Comparison of ENCODE assay signal across 8 cellular contexts in the genomic region with DNA sequence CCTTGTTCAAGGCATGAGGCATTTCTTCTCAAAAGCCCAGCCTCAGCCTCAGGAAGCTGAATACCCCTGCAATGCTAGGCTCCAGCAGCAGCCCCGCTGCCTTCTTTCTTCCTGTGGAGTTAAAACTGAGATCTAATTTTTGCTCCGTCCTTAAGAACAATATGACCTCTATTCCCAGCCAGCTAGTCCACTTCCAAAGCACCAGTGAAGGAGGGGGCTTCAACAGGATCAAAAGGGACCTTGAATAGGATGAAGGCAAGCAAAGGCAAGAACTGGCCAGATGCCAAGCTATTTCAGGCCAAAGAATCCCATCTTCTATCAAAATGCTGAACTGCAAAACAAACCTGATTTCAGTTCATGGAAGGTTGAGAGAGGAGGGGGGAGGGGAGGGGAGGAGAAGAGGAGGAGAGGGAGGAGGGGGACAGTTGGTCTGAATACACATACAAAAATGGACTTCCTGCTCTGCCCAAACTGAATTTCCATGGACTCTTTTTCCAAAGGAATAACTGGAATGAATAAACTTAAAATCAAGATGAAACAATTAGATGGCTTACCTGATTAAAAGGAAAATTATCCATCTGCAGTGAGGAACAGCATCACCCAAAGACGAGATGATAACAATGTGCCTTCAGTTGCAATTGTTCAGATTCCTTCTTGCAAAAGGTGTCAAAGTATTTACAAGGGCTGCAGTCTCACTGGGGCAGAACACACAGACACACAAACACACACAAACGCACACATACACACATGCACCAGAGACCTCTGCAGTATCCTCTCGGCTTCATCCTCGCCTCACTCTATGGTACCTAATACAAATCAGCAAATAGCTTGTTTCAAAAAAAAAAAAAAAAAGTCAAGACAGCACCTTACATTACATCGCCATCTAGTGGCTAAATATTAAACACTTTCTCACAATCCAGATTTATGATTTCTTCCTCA. TPM values are rescaled to one million over a fixed set of nuclear protein-coding genes. Genes with fewer than 3 reads are reported as not detected.
DNase-seq lines count a peak whose midpoint lies in the region; ATAC-seq, FAIRE-seq and TF ChIP-seq lines count a peak whose summit lies in the region.

A gene (minus strand): TSS at position 804 of the 939 bp plus-strand sequence. CDS start 54,399 bp downstream, outside the sequence.

- peak; percentile 56 for ATAC-seq in WTC11
- ATAC-seq in heart right ventricle, result no peak
- ATAC-seq in HG03175 (IDR thresholded peaks at IDR 0.05; ENCODE audit: unreplicated experiment), result no peak
- ATAC-seq in GM19328 (IDR thresholded peaks at IDR 0.05; ENCODE audit: unreplicated experiment), result no peak

- H3K9ac ChIP-seq in GM23248, result no peak within 1 kb of the TSS

- peaks cover 34% of the 10 kb centered on the region for H3K4me1 Mint-ChIP-seq in WTC11

- H4K20me1 ChIP-seq in GM23248 (ENCODE audit: insufficient read depth), result no peaks in the 10 kb centered on the region

- H3K27ac ChIP-seq in GM23248 (no peak within 1 kb of the TSS), heart right ventricle (no peak within 1 kb of the TSS), small intestine (ENCODE audit: low read depth in 1 of 2, low read length in 1 of 2) (no peak within 1 kb of the TSS)

- no peak within 1 kb of the TSS for H2AFZ ChIP-seq in GM23248

- H3K4me2 ChIP-seq in GM23248 (ENCODE audit: unreplicated experiment), result no peak within 1 kb of the TSS

- no peaks in the 10 kb centered on the region; the same call in 1 of the 2 replicates for H3K27me3 ChIP-seq in GM23248 (replicated peaks; ENCODE audit: insufficient read depth)
- peaks cover 0 to 38% (median 11%) of the 10 kb centered on the region in 7 donors for H3K27me3 ChIP-seq in heart right ventricle
- no peaks in the 10 kb centered on the region for H3K27me3 ChIP-seq in small intestine (ENCODE audit: control insufficient read depth in 2 of 2, insufficient read depth in 2 of 2, low read length in 2 of 2)

- H3K4me3 ChIP-seq in GM23248, result no peak within 1 kb of the TSS
- no peak within 1 kb of the TSS for H3K4me3 ChIP-seq in heart right ventricle
- no peak within 1 kb of the TSS for H3K4me3 ChIP-seq in small intestine (ENCODE audit: low read depth in 1 of 2, low read length in 2 of 2)

- H3F3A ChIP-seq in GM23248 (ENCODE audit: insufficient read depth), result no peaks in the 10 kb centered on the region

- H3K9me3 ChIP-seq in GM23248 (ENCODE audit: low read depth), result no peaks in the 10 kb centered on the region
- H3K9me3 ChIP-seq in heart right ventricle, result no peaks in the 10 kb centered on the region
- H3K9me3 ChIP-seq in small intestine (ENCODE audit: control insufficient read depth, low read depth), result no peaks in the 10 kb centered on the region

- WGBS in GM23248 (ENCODE audit: low coverage in 1 of 2, low lambda C conversion rate in 2 of 2, missing lambda C conversion rate in 2 of 2), 2 experiments, result 21 to 22% methylated on average over 7 of the region's 7 CpGs
- WGBS in heart right ventricle, 2 donors, result 17 to 18% methylated on average over 7 of the region's 7 CpGs
- 22 to 25% (median 23%) methylated on average over 7 of the region's 7 CpGs for WGBS in small intestine, 3 donors

- H3K4me1 ChIP-seq in GM23248 (ENCODE audit: insufficient read depth), result no peaks in the 10 kb centered on the region
- H3K4me1 ChIP-seq in heart right ventricle, result peaks cover 0 to 7% (median 0%) of the 10 kb centered on the region in 9 donors
- H3K4me1 ChIP-seq in small intestine (ENCODE audit: control insufficient read depth in 2 of 2, insufficient read depth in 1 of 2, low read depth in 1 of 2, low read length in 1 of 2), result no peaks in the 10 kb centered on the region

- intact Hi-C loops in heart right ventricle (cut with DNase I), result loop anchor here (2.0 to 10.0 kb wide), 8 partner anchors 63 to 725 kb away; a partner anchor contains a TSS

- TF ChIP-seq CTCF in WTC11 (IDR thresholded peaks at IDR 0.05) (peak; percentile 56), heart right ventricle (IDR thresholded peaks at IDR 0.05) (peak in 8 of 9 donors; percentile 50 to 74 (median 68))

- POLR2A ChIA-PET in WTC11 (lab: Charles Lee), result interaction anchor here (0.5 to 0.7 kb wide), 3 partner anchors 13 to 1223 kb away, joined by 3 to 5 read pairs (median 3); no protein-coding TSS in a partner anchor

- in situ Hi-C loops in GM23248 (cut with MboI), result loop anchor here (10.0 kb wide), 2 partner anchors 73 to 173 kb away; a partner anchor contains a TSS

- H3K9me2 ChIP-seq in GM23248 (ENCODE audit: insufficient read depth), result no peaks in the 10 kb centered on the region

- peak within 1 kb of the TSS; percentile 39 for H3K4me3 Mint-ChIP-seq in WTC11

- H3K36me3 ChIP-seq in GM23248 (ENCODE audit: low read depth) (no peaks in the 10 kb centered on the region), heart right ventricle (no peaks in the 10 kb centered on the region), small intestine (ENCODE audit: control insufficient read depth in 2 of 2, insufficient read depth in 2 of 2, low read length in 2 of 2) (no peaks in the 10 kb centered on the region)

- no peaks in the 10 kb centered on the region for H3K9me3 Mint-ChIP-seq in WTC11

- H3K27me3 Mint-ChIP-seq in WTC11 (ENCODE audit: low read depth), result no peaks in the 10 kb centered on the region

- DNase-seq in D341Med (ENCODE audit: low spot score) (peak; percentile 24), GM23248 (peak; percentile 67), NCI-H2081 (lab: John Stamatoyannopoulos, UW) (peak; percentile 47 to 58), WTC11 (ENCODE audit: low spot score) (no peak), heart right ventricle (no peak), small intestine (peak; percentile 22)

- no peaks in the 10 kb centered on the region for H3K36me3 Mint-ChIP-seq in WTC11

- no peaks in the 10 kb centered on the region for H3K79me2 ChIP-seq in GM23248 (ENCODE audit: insufficient read depth)

- no peak within 1 kb of the TSS for H3K27ac Mint-ChIP-seq in WTC11

- no peak for FAIRE-seq in small intestine (lab: Jason Lieb, UNC)

- CTCF ChIA-PET in WTC11 (lab: Charles Lee), result interaction anchor here (0.5 to 2.6 kb wide), 43 partner anchors 11 to 736 kb away, joined by 3 to 27 read pairs (median 4); a partner anchor contains a TSS

TF ChIP-seq in WTC11, 78 proteins besides CTCF, POLR2A, EP300 and RAD21 (continues in another document):
- TF ChIP-seq, protein P1, sequence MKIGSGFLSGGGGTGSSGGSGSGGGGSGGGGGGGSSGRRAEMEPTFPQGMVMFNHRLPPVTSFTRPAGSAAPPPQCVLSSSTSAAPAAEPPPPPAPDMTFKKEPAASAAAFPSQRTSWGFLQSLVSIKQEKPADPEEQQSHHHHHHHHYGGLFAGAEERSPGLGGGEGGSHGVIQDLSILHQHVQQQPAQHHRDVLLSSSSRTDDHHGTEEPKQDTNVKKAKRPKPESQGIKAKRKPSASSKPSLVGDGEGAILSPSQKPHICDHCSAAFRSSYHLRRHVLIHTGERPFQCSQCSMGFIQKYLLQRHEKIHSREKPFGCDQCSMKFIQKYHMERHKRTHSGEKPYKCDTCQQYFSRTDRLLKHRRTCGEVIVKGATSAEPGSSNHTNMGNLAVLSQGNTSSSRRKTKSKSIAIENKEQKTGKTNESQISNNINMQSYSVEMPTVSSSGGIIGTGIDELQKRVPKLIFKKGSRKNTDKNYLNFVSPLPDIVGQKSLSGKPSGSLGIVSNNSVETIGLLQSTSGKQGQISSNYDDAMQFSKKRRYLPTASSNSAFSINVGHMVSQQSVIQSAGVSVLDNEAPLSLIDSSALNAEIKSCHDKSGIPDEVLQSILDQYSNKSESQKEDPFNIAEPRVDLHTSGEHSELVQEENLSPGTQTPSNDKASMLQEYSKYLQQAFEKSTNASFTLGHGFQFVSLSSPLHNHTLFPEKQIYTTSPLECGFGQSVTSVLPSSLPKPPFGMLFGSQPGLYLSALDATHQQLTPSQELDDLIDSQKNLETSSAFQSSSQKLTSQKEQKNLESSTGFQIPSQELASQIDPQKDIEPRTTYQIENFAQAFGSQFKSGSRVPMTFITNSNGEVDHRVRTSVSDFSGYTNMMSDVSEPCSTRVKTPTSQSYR (CRISPR knock-in tag; IDR thresholded peaks at IDR 0.05), result no peak
- TF ChIP-seq ZNF671 (CRISPR knock-in tag; IDR thresholded peaks at IDR 0.05), result no peak
- TF ChIP-seq, protein P2, sequence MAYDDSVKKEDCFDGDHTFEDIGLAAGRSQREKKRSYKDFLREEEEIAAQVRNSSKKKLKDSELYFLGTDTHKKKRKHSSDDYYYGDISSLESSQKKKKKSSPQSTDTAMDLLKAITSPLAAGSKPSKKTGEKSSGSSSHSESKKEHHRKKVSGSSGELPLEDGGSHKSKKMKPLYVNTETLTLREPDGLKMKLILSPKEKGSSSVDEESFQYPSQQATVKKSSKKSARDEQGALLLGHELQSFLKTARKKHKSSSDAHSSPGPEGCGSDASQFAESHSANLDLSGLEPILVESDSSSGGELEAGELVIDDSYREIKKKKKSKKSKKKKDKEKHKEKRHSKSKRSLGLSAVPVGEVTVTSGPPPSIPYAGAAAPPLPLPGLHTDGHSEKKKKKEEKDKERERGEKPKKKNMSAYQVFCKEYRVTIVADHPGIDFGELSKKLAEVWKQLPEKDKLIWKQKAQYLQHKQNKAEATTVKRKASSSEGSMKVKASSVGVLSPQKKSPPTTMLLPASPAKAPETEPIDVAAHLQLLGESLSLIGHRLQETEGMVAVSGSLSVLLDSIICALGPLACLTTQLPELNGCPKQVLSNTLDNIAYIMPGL (CRISPR knock-in tag; IDR thresholded peaks at IDR 0.05), result no peak
- no peak for TF ChIP-seq PRRX2 (CRISPR knock-in tag; IDR thresholded peaks at IDR 0.05)
- TF ChIP-seq, protein P3, sequence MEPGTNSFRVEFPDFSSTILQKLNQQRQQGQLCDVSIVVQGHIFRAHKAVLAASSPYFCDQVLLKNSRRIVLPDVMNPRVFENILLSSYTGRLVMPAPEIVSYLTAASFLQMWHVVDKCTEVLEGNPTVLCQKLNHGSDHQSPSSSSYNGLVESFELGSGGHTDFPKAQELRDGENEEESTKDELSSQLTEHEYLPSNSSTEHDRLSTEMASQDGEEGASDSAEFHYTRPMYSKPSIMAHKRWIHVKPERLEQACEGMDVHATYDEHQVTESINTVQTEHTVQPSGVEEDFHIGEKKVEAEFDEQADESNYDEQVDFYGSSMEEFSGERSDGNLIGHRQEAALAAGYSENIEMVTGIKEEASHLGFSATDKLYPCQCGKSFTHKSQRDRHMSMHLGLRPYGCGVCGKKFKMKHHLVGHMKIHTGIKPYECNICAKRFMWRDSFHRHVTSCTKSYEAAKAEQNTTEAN (CRISPR knock-in tag; IDR thresholded peaks at IDR 0.05), result no peak
- TF ChIP-seq ZNF423 (CRISPR knock-in tag; IDR thresholded peaks at IDR 0.05), result no peak

RNA-seq across cellular contexts. Expression of the gene that starts here (rescaled TPM):
- total RNA-seq in GM23248 (2014; rRNA removed; shearing (Covaris generic)), result 0.13 TPM in 1 of 2 replicates, not detected in the other
- polyA plus RNA-seq in GM23248 (2016; fragmentation: Nextera tagmentation; extraction: Ambion mirVana), result 0.08 TPM in 1 of 2 replicates, not detected in the other
- 0.62 to 1.6 TPM (median 1.0 TPM) in 3 replicates for total RNA-seq in WTC11 (2021)
- 1 to 10 TPM in 1 of 10 donors, under 1 TPM in 9; 0.11 to 1.3 (median 0.47) TPM for total RNA-seq in heart right ventricle
- under 1 TPM in 1 of 2 donors, not detected in 1; 0.22 TPM for polyA plus RNA-seq in heart right ventricle
- polyA plus RNA-seq in small intestine, result under 1 TPM in 1 of 3 donors, not detected in 2; 0.18 TPM

Comparison
In these comparisons a context has a peak if more than half of its experiments do, and no peak if none do; other contexts are left out.
1. Peak in DNase-seq in GM23248; RNA of the gene not detected or under 1 TPM.
2. Peak in DNase-seq in small intestine; RNA of the gene not detected or under 1 TPM.
3. DNase-seq: peak in D341Med (single experiment) and NCI-H2081 (2 of 2); none in WTC11 (single experiment) and heart right ventricle (0 of 2).